8 cellular contexts compared by ENCODE assay signal in the genomic region with DNA sequence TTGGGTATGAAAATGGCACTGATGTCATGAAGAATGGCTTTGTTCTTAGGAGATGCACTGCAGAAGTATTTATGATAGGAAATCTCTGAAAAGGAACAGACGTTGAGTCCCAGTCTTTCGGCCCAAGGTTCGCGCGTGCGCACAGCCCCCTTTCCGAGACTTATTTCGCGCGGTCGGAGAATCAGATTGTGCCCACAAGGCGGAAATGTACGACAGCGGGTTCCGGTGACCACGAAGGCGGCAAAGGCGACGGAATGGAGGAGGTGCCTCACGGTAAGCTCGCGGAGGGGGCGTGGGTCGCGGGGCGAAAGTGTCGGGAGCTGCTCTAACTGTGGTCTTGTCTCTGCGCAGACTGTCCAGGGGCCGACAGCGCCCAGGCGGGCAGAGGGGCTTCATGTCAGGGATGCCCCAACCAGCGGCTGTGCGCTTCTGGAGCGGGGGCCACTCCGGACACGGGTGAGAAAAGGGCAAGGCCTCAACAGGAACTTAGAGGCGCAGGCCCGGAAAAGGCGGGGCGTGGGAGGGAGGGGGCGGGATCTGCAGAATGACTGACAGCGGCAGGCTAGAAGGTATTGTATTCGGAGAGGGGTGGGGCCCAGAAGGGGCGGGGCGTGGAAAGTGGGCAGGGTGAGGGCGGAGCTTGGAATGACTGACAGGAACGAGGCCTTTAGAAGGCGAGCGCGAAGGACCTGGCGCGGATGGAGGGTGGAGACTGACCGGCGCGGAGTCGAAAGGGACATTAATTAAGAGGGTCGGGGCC. TPM values are rescaled to one million over a fixed set of nuclear protein-coding genes. Genes with fewer than 3 reads are reported as not detected.
DNase-seq lines count a peak whose midpoint lies in the region; ATAC-seq and TF ChIP-seq lines count a peak whose summit lies in the region.

Gene NUBP1, plus strand, starts transcription at position 233 of the 760 bp plus-strand sequence. Its CDS starts 22 bp downstream, at position 255.

- H3K4me2 ChIP-seq in osteoblast (ENCODE audit: insufficient read depth, low read length), result peak within 1 kb of the TSS; percentile 98

- no peak for TF ChIP-seq CTCF in GM06990 (IDR thresholded peaks at IDR 0.05; ENCODE audit: insufficient read depth, low read length, poor library complexity, severe bottlenecking)
- no peak for TF ChIP-seq CTCF in osteoblast (IDR thresholded peaks at IDR 0.05; ENCODE audit: extremely low read depth, low read depth, low read length)
- TF ChIP-seq CTCF in thoracic aorta (IDR thresholded peaks at IDR 0.05), result no peak

- peaks cover 2% of the 10 kb centered on the region for H3K79me2 ChIP-seq in osteoblast (ENCODE audit: insufficient read depth, low read length)

- peak within 1 kb of the TSS; percentile 90 for H3K27ac ChIP-seq in osteoblast (ENCODE audit: low read depth, low read length)
- peak within 1 kb of the TSS; percentile 98 for H3K27ac ChIP-seq in thoracic aorta

- H3K4me3 ChIP-seq in GM06990 (replicated peaks; ENCODE audit: low read depth, low read length) (peak within 1 kb of the TSS; percentile 70), osteoblast (ENCODE audit: insufficient read depth, low read length) (peak within 1 kb of the TSS; percentile 76), thoracic aorta (peak within 1 kb of the TSS; percentile 88)

- H3K4me1 ChIP-seq in osteoblast (ENCODE audit: insufficient read depth, low read length) (peaks cover 11% of the 10 kb centered on the region), thoracic aorta (ENCODE audit: control insufficient read depth in 1 of 2, low read depth in 2 of 2) (peaks cover 30 to 42% of the 10 kb centered on the region in 2 donors)

- H3K27me3 Mint-ChIP-seq in activated naive CD8-positive, alpha-beta T cell, result no peaks in the 10 kb centered on the region

- H3K36me3 Mint-ChIP-seq in activated naive CD8-positive, alpha-beta T cell, result peaks cover 10% of the 10 kb centered on the region

- H2AFZ ChIP-seq in osteoblast (ENCODE audit: low read length), result peak within 1 kb of the TSS; percentile 97

- DNase-seq in GM06990 (ENCODE audit: extremely low read depth, insufficient read length), result peak; percentile 100
- peak; percentile 97 for DNase-seq in NCI-H1092 treated with DMSO at 0.1 percent for 48 hours (lab: John Stamatoyannopoulos, UW)
- DNase-seq in SKM-1 (lab: John Stamatoyannopoulos, UW; ENCODE audit: unreplicated experiment), result peak; percentile 91
- DNase-seq in glomerular visceral epithelial cell (ENCODE audit: extremely low spot score), result peak; percentile 98
- DNase-seq in osteoblast (ENCODE audit: insufficient read length, low spot score, missing footprints), result peak; percentile 94
- peak; percentile 98 for DNase-seq in thoracic aorta (ENCODE audit: low spot score)

- H3K4me1 Mint-ChIP-seq in activated naive CD8-positive, alpha-beta T cell (ENCODE audit: low read depth), result peaks cover 40% of the 10 kb centered on the region

- peak; percentile 78 for ATAC-seq in HG02588 (IDR thresholded peaks at IDR 0.05; ENCODE audit: unreplicated experiment)
- ATAC-seq in thoracic aorta (ENCODE audit: insufficient number of reproducible peaks, low FRiP score, low read depth), result peak; percentile 97

- H3K27ac Mint-ChIP-seq in activated naive CD8-positive, alpha-beta T cell, result peak within 1 kb of the TSS; percentile 99

- H3K9me3 Mint-ChIP-seq in activated naive CD8-positive, alpha-beta T cell (ENCODE audit: low read depth), result no peaks in the 10 kb centered on the region

- H3K27me3 ChIP-seq in GM06990 (replicated peaks; ENCODE audit: control insufficient read depth, insufficient read depth, low read length) (no peaks in the 10 kb centered on the region), osteoblast (ENCODE audit: insufficient read depth, low read length) (no peaks in the 10 kb centered on the region), thoracic aorta (replicated peaks; ENCODE audit: insufficient read depth) (no peaks in the 10 kb centered on the region)

- H4K20me1 ChIP-seq in osteoblast (ENCODE audit: insufficient read depth, low read length), result no peaks in the 10 kb centered on the region

- peak within 1 kb of the TSS; percentile 93 for H3K4me3 Mint-ChIP-seq in activated naive CD8-positive, alpha-beta T cell

- no peaks in the 10 kb centered on the region for H3K9me3 ChIP-seq in osteoblast (ENCODE audit: low read depth, low read length)
- no peaks in the 10 kb centered on the region for H3K9me3 ChIP-seq in thoracic aorta

- no peaks in the 10 kb centered on the region; the same call in none of the 2 replicates for H3K36me3 ChIP-seq in GM06990 (ENCODE audit: control insufficient read depth, insufficient read depth, low read length)
- H3K36me3 ChIP-seq in osteoblast (ENCODE audit: insufficient read depth, low read length), result peaks cover 11% of the 10 kb centered on the region
- peaks cover 10% of the 10 kb centered on the region for H3K36me3 ChIP-seq in thoracic aorta

RNA-seq across cellular contexts. Expression of gene NUBP1, which starts in this region (rescaled TPM):
- 19.5 and 20.0 TPM in 2 replicates for total RNA-seq in osteoblast
- total RNA-seq in thoracic aorta, result 10 to 100 TPM; 19.0 to 19.2 TPM

Comparison
In these comparisons a context has a peak if more than half of its experiments do, and no peak if none do; other contexts are left out.
1. Peak in every context shown above with its lines: DNase-seq, ATAC-seq, H3K4me3 ChIP-seq and H3K27ac ChIP-seq.